ENCODE assay signal across 21 cellular contexts in genomic region chr20:44419131-44419844, GRCh38. TPM values are rescaled to one million over a fixed set of nuclear protein-coding genes. Genes with fewer than 3 reads are reported as not detected.
A peak's percentile ranks its signal among the peaks of the same experiment; 100 is the strongest.
DNase-seq lines count a peak whose midpoint lies in the region; ATAC-seq and TF ChIP-seq lines count a peak whose summit lies in the region.
"Had no signal": no experiment of that assay in that cellular context is flagged by ENCODE, and none has a peak within 500 bp of the region (broad histone marks: within the 10 kb centered on the region; RNA-seq: fewer than 3 reads in every experiment).

No MANE protein-coding gene starts in this region.

- H3K9me2 ChIP-seq in hepatocyte (replicated peaks; ENCODE audit: insufficient read depth): no peaks in the 10 kb centered on the region

- H3K4me3 ChIP-seq in hepatocyte (no peak overlapping the region), breast epithelium (no peak overlapping the region)
- H3K4me3 ChIP-seq: BLaER1 treated with 17β-estradiol and CSF1 and Interleukin-3, amounts not matched to agents 10 nM and 100 nM; GM23338; HAP-1 had no signal

- H3K27me3 ChIP-seq in hepatocyte (no peaks in the 10 kb centered on the region), breast epithelium (peaks cover 0 to 7% of the 10 kb centered on the region in 2 donors)
- H3K27me3 ChIP-seq: BLaER1 treated with 17β-estradiol and CSF1 and Interleukin-3, amounts not matched to agents 10 nM and 100 nM had no signal

- peaks cover 8 to 16% of the 10 kb centered on the region in 2 donors for H3K27me3 Mint-ChIP-seq in natural killer cell treated with Interleukin-12 subunit alpha and Interleukin-12 subunit beta and Interleukin-15 and Interleukin-18, amount 100 ng/mL, for 72 hours
- H3K27me3 Mint-ChIP-seq in natural killer cell (ENCODE audit: low read depth in 2 of 2): peaks cover 9 to 11% of the 10 kb centered on the region in 2 donors

- H3K4me1 Mint-ChIP-seq in natural killer cell treated with Interleukin-12 subunit alpha and Interleukin-12 subunit beta and Interleukin-15 and Interleukin-18, amount 100 ng/mL, for 72 hours (ENCODE audit: low read depth in 2 of 2): no peaks in the 10 kb centered on the region
- H3K4me1 Mint-ChIP-seq in natural killer cell: no peaks in the 10 kb centered on the region
- H3K4me1 Mint-ChIP-seq: CD4-positive, alpha-beta memory T cell; GM23338; IgD-negative memory B cell had no signal

- H3K4me1 ChIP-seq in hepatocyte (ENCODE audit: insufficient read depth): peaks cover 3% of the 10 kb centered on the region
- no peaks in the 10 kb centered on the region for H3K4me1 ChIP-seq in breast epithelium
- H3K4me1 ChIP-seq: HAP-1 had no signal

- H3K4me3 Mint-ChIP-seq in natural killer cell treated with Interleukin-12 subunit alpha and Interleukin-12 subunit beta and Interleukin-15 and Interleukin-18, amount 100 ng/mL, for 72 hours: no peak overlapping the region
- H3K4me3 Mint-ChIP-seq in natural killer cell: no peak overlapping the region
- H3K4me3 Mint-ChIP-seq: CD4-positive, alpha-beta memory T cell; GM23338; IgD-negative memory B cell had no signal

- no peaks in the 10 kb centered on the region for H3K36me3 ChIP-seq in hepatocyte (replicated peaks; ENCODE audit: insufficient read depth, low read depth)
- no peaks in the 10 kb centered on the region for H3K36me3 ChIP-seq in breast epithelium
- H3K36me3 ChIP-seq: BLaER1 treated with 17β-estradiol and CSF1 and Interleukin-3, amounts not matched to agents 10 nM and 100 nM; HAP-1 had no signal

- H3K4me2 ChIP-seq in hepatocyte: no peak overlapping the region
- H3K4me2 ChIP-seq: BLaER1 treated with 17β-estradiol and CSF1 and Interleukin-3, amounts not matched to agents 10 nM and 100 nM; GM23338 had no signal

- no peaks in the 10 kb centered on the region for H4K20me1 ChIP-seq in hepatocyte (ENCODE audit: insufficient read depth, poor library complexity, severe bottlenecking)
- H4K20me1 ChIP-seq: BLaER1 treated with 17β-estradiol and CSF1 and Interleukin-3, amounts not matched to agents 10 nM and 100 nM had no signal

- H3K9me3 ChIP-seq in hepatocyte (ENCODE audit: low read depth) (no peaks in the 10 kb centered on the region), breast epithelium (no peaks in the 10 kb centered on the region)
- H3K9me3 ChIP-seq: BLaER1 treated with 17β-estradiol and CSF1 and Interleukin-3, amounts not matched to agents 10 nM and 100 nM; HAP-1 had no signal

- intact Hi-C loops in natural killer cell (cut with micrococcal nuclease) (no loop called here), cardiac septum (cut with DNase I) (no loop called here), breast epithelium (cut with DNase I; ENCODE audit: low total_unique reads) (no loop called here)

- H2AFZ ChIP-seq in hepatocyte: no peak overlapping the region
- H2AFZ ChIP-seq: GM23338 had no signal

- peak overlapping the region; percentile 50 for H3K27ac ChIP-seq in hepatocyte
- H3K27ac ChIP-seq in breast epithelium: no peak overlapping the region
- H3K27ac ChIP-seq: 22Rv1; BLaER1 treated with 17β-estradiol and CSF1 and Interleukin-3, amounts not matched to agents 10 nM and 100 nM had no signal

- H3K9me3 Mint-ChIP-seq in natural killer cell treated with Interleukin-12 subunit alpha and Interleukin-12 subunit beta and Interleukin-15 and Interleukin-18, amount 100 ng/mL, for 72 hours: no peaks in the 10 kb centered on the region
- no peaks in the 10 kb centered on the region for H3K9me3 Mint-ChIP-seq in natural killer cell
- H3K9me3 Mint-ChIP-seq: CD4-positive, alpha-beta memory T cell; GM23338; IgD-negative memory B cell had no signal

- H3K79me2 ChIP-seq in hepatocyte: no peaks in the 10 kb centered on the region

- TF ChIP-seq POLR2A in breast epithelium (IDR thresholded peaks at IDR 0.05): no peak

- 78% methylated on average over 11 of the region's 13 CpGs for WGBS in hepatocyte (ENCODE audit: low lambda C conversion rate, missing lambda C conversion rate)

- no peaks in the 10 kb centered on the region for H3K36me3 Mint-ChIP-seq in natural killer cell treated with Interleukin-12 subunit alpha and Interleukin-12 subunit beta and Interleukin-15 and Interleukin-18, amount 100 ng/mL, for 72 hours
- H3K36me3 Mint-ChIP-seq in natural killer cell: no peaks in the 10 kb centered on the region
- H3K36me3 Mint-ChIP-seq: CD4-positive, alpha-beta memory T cell; IgD-negative memory B cell had no signal

- ATAC-seq in natural killer cell treated with Interleukin-12 subunit alpha and Interleukin-12 subunit beta and Interleukin-15 and Interleukin-18, amount 100 ng/mL, for 72 hours: no peak
- no peak for ATAC-seq in natural killer cell
- no peak for ATAC-seq in HG03521 (IDR thresholded peaks at IDR 0.05; ENCODE audit: unreplicated experiment)
- ATAC-seq: GM23338 had no signal

- H3K27ac Mint-ChIP-seq in natural killer cell treated with Interleukin-12 subunit alpha and Interleukin-12 subunit beta and Interleukin-15 and Interleukin-18, amount 100 ng/mL, for 72 hours: no peak overlapping the region
- no peak overlapping the region for H3K27ac Mint-ChIP-seq in natural killer cell
- H3K27ac Mint-ChIP-seq: CD4-positive, alpha-beta memory T cell; GM23338; IgD-negative memory B cell had no signal

- TF ChIP-seq CTCF in natural killer cell (IDR thresholded peaks at IDR 0.05): no peak
- TF ChIP-seq CTCF in hepatocyte (IDR thresholded peaks at IDR 0.05; ENCODE audit: poor library complexity): no peak
- no peak for TF ChIP-seq CTCF in breast epithelium (IDR thresholded peaks at IDR 0.05)

- DNase-seq in natural killer cell treated with Interleukin-12 subunit alpha and Interleukin-12 subunit beta and Interleukin-15 and Interleukin-18, amount 100 ng/mL, for 72 hours (ENCODE audit: low spot score): peak; percentile 25
- DNase-seq in natural killer cell (no peak), hepatocyte (ENCODE audit: low spot score) (peak; percentile 60), mucosa of gallbladder (ENCODE audit: low spot score) (peak; percentile 61), GM03348 (ENCODE audit: low spot score) (no peak), cardiac septum (ENCODE audit: low spot score) (no peak), breast epithelium (ENCODE audit: low spot score in 2 of 2) (no peak)
- DNase-seq: CD4-positive, alpha-beta memory T cell; DND-41; Karpas-422; NCI-H1694 treated with DMSO at 0.1 percent for 48 hours; NCI-H446 treated with DMSO at 0.1 percent for 48 hours; NCI-H526 treated with DMSO at 0.1 percent for 48 hours; OCI-M1; Right ventricle myocardium superior had no signal

RNA-seq across cellular contexts. Expression of gene TTPAL, which starts 56.4 kb away (rescaled TPM):
- total RNA-seq in natural killer cell treated with Interleukin-12 subunit alpha and Interleukin-12 subunit beta and Interleukin-15 and Interleukin-18, amount 100 ng/mL, for 72 hours: 10 to 100 TPM; 19.7 to 36.1 TPM
- 10 to 100 TPM; 17.2 to 22.9 (median 22.5) TPM for total RNA-seq in natural killer cell
- total RNA-seq in hepatocyte: 11.9 and 12.9 TPM in 2 replicates
- polyA plus RNA-seq in hepatocyte: 10.3 and 14.7 TPM in 2 replicates
- total RNA-seq in mucosa of gallbladder: 14.8 TPM
- 5.3 TPM for total RNA-seq in cardiac septum
- 10 to 100 TPM; 13.5 to 40.8 (median 14.7) TPM for total RNA-seq in breast epithelium

Comparison
In these comparisons a context has a peak if more than half of its experiments do, and no peak if none do; other contexts are left out.
1. DNase-seq: peak in natural killer cell treated with Interleukin-12 subunit alpha and Interleukin-12 subunit beta and Interleukin-15 and Interleukin-18, amount 100 ng/mL, for 72 hours (single experiment), hepatocyte (single experiment) and mucosa of gallbladder (single experiment); none in natural killer cell (single experiment), GM03348 (single experiment), cardiac septum (single experiment) and breast epithelium (0 of 2).